10 cellular contexts compared by ENCODE assay signal in the genomic region with DNA sequence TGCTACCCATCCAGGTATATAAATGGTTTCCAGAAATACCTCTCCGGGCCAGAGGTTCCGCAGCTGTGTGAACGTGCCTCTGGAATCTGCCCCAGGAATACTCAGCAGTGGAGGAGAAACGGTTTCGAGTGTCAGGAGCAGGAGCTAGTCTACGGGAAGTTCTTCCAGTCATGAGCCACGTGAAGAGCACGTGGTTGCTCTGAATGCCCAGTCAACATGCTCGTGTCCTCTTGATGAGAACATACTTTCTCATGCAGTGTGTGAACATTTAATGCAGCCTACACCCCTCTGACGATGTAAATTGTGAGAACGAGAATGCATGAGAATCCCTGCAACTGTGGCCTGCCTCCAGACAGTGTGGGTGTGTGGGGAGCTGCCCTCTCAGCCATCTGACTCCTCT.
"Had no signal": no experiment of that assay in that cellular context is flagged by ENCODE, and none has a peak within 500 bp of the region (broad histone marks: within the 10 kb centered on the region; RNA-seq: fewer than 3 reads in every experiment).

No MANE protein-coding gene starts in this region.

- DNase-seq: GM23248, GOT3, H7, HFFc6, IMR-90, KBM-7 had no signal

- H3K9ac ChIP-seq: GM23248, KMS-11 had no signal

- H3K4me3 ChIP-seq: GM23248, HAP-1 had no signal

- ATAC-seq: HCT116 had no signal

- H3K4me1 ChIP-seq: HAP-1 had no signal

- H3K9me3 ChIP-seq: HAP-1 had no signal

- H2AFZ ChIP-seq: GM23248 had no signal

- H3K27ac ChIP-seq: GM23248, HL-60, KMS-11 had no signal

- H3K4me2 ChIP-seq: KMS-11 had no signal

- H3K36me3 ChIP-seq: HAP-1 had no signal
